9 cellular contexts compared by ENCODE assay signal in genomic region chr16:57267343-57267742, GRCh38. TPM values are rescaled to one million over a fixed set of nuclear protein-coding genes. Genes with fewer than 3 reads are reported as not detected.
DNase-seq lines count a peak whose midpoint lies in the region; ATAC-seq and TF ChIP-seq lines count a peak whose summit lies in the region.
"Not testable (repeated sequence)": the region's sequence is repeated elsewhere in the genome, so short reads cannot be mapped to it uniquely, and the experiment has no call there.
"Had no signal": no experiment of that assay in that cellular context is flagged by ENCODE, and none has a peak within 500 bp of the region (broad histone marks: within the 10 kb centered on the region; RNA-seq: fewer than 3 reads in every experiment).

No MANE protein-coding gene starts in this region.

- ATAC-seq in CD4-positive, CD25-positive, alpha-beta regulatory T cell (ENCODE audit: low read depth in 2 of 2); body of pancreas; lung (ENCODE audit: insufficient read depth, low FRiP score); upper lobe of right lung: not testable (repeated sequence)

- H3K4me1 ChIP-seq in CD4-positive, CD25-positive, alpha-beta regulatory T cell (ENCODE audit: control insufficient read depth, insufficient read depth, low read length, poor library complexity, severe bottlenecking): peaks cover 14% of the 10 kb centered on the region
- H3K4me1 ChIP-seq in Peyer's patch: peaks cover 0 to 35% (median 11%) of the 10 kb centered on the region in 4 donors
- peaks cover 96% of the 10 kb centered on the region for H3K4me1 ChIP-seq in body of pancreas
- peaks cover 33% of the 10 kb centered on the region for H3K4me1 ChIP-seq in cardiac muscle cell (ENCODE audit: low read depth)
- H3K4me1 ChIP-seq in lung (ENCODE audit: control insufficient read depth in 2 of 2, insufficient read depth in 2 of 2, low read length in 2 of 2): peaks cover 0 to 15% of the 10 kb centered on the region in 2 donors
- peaks cover 52% of the 10 kb centered on the region for H3K4me1 ChIP-seq in upper lobe of right lung

- peak overlapping the region; percentile 76 to 94 (median 92) for H3K27ac Mint-ChIP-seq in CD4-positive, CD25-positive, alpha-beta regulatory T cell
- peak overlapping the region; percentile 77 for H3K27ac Mint-ChIP-seq in activated T-cell treated with anti-CD3 and anti-CD28 coated beads, Interleukin-2, amount 50 U/mL, for 24 hours
- H3K27ac Mint-ChIP-seq in stimulated activated naive CD8-positive, alpha-beta T cell treated with anti-CD3 and anti-CD28 coated beads, Interleukin-15, Interleukin-2, amounts not matched to agents 100 ng/mL and 50 ng/mL, for 24 hours: peak overlapping the region; percentile 71

- H3K36me3 Mint-ChIP-seq in CD4-positive, CD25-positive, alpha-beta regulatory T cell; activated T-cell treated with anti-CD3 and anti-CD28 coated beads, Interleukin-2, amount 50 U/mL, for 24 hours (ENCODE audit: low read depth); stimulated activated naive CD8-positive, alpha-beta T cell treated with anti-CD3 and anti-CD28 coated beads, Interleukin-15, Interleukin-2, amounts not matched to agents 100 ng/mL and 50 ng/mL, for 24 hours (ENCODE audit: low read depth): not testable (repeated sequence)

- not testable (repeated sequence) for H3K36me3 ChIP-seq in CD4-positive, CD25-positive, alpha-beta regulatory T cell (ENCODE audit: control insufficient read depth, insufficient read depth, low read length); Peyer's patch; body of pancreas (replicated peaks in 1 of 2; ENCODE audit: insufficient read depth in 1 of 2, low read depth in 2 of 2); cardiac muscle cell; lung (ENCODE audit: control insufficient read depth in 2 of 2, insufficient read depth in 2 of 2, low read length in 2 of 2); upper lobe of right lung

- TF ChIP-seq CTCF in Peyer's patch (IDR thresholded peaks at IDR 0.05); body of pancreas (IDR thresholded peaks at IDR 0.05); cardiac muscle cell (IDR thresholded peaks at IDR 0.05; ENCODE audit: low read depth, low read length); lung (IDR thresholded peaks at IDR 0.05; ENCODE audit: control extremely low read depth, extremely low read depth); upper lobe of right lung (IDR thresholded peaks at IDR 0.05): not testable (repeated sequence)

- DNase-seq in CD4-positive, CD25-positive, alpha-beta regulatory T cell; Peyer's patch; activated T-cell treated with anti-CD3 and anti-CD28 coated beads, Interleukin-2, amount 50 U/mL, for 24 hours; body of pancreas; cardiac muscle cell (ENCODE audit: low read depth in 1 of 2, low spot score in 1 of 2); lung (ENCODE audit: low spot score); upper lobe of right lung: not testable (repeated sequence)

- not testable (repeated sequence) for H3K9me3 ChIP-seq in CD4-positive, CD25-positive, alpha-beta regulatory T cell (ENCODE audit: control insufficient read depth in 2 of 2, low read length in 2 of 2); Peyer's patch; body of pancreas; cardiac muscle cell (ENCODE audit: low read depth); lung (ENCODE audit: control insufficient read depth in 2 of 2, insufficient read depth in 1 of 2, low read length in 1 of 2); upper lobe of right lung

- not testable (repeated sequence) for H3K27me3 Mint-ChIP-seq in CD4-positive, CD25-positive, alpha-beta regulatory T cell; activated T-cell treated with anti-CD3 and anti-CD28 coated beads, Interleukin-2, amount 50 U/mL, for 24 hours; stimulated activated naive CD8-positive, alpha-beta T cell treated with anti-CD3 and anti-CD28 coated beads, Interleukin-15, Interleukin-2, amounts not matched to agents 100 ng/mL and 50 ng/mL, for 24 hours

- intact Hi-C loops in body of pancreas (cut with DNase I); upper lobe of right lung (cut with DNase I): not testable (repeated sequence)

- H3K4me3 ChIP-seq in CD4-positive, CD25-positive, alpha-beta regulatory T cell (ENCODE audit: low read depth, low read length); Peyer's patch; body of pancreas; cardiac muscle cell; lung; upper lobe of right lung: not testable (repeated sequence)

- 40 to 52% methylated on average over 2 of the region's 2 CpGs for WGBS in body of pancreas, 2 donors
- WGBS in lung, 2 donors: 58 to 72% methylated on average over 2 of the region's 2 CpGs

- H3K4me1 Mint-ChIP-seq in CD4-positive, CD25-positive, alpha-beta regulatory T cell: peaks cover 3 to 33% (median 7%) of the 10 kb centered on the region in 4 donors
- H3K4me1 Mint-ChIP-seq in activated T-cell treated with anti-CD3 and anti-CD28 coated beads, Interleukin-2, amount 50 U/mL, for 24 hours (ENCODE audit: low read depth): peaks cover 42% of the 10 kb centered on the region
- peaks cover 43% of the 10 kb centered on the region for H3K4me1 Mint-ChIP-seq in stimulated activated naive CD8-positive, alpha-beta T cell treated with anti-CD3 and anti-CD28 coated beads, Interleukin-15, Interleukin-2, amounts not matched to agents 100 ng/mL and 50 ng/mL, for 24 hours (ENCODE audit: low read depth)

- H3K27me3 ChIP-seq in CD4-positive, CD25-positive, alpha-beta regulatory T cell (ENCODE audit: control insufficient read depth, insufficient read depth, low read length); Peyer's patch; body of pancreas; cardiac muscle cell; lung (ENCODE audit: control insufficient read depth, insufficient read depth); upper lobe of right lung: not testable (repeated sequence)

- H3K4me3 Mint-ChIP-seq in CD4-positive, CD25-positive, alpha-beta regulatory T cell: peak overlapping the region in 2 of 4 donors; percentile 66 to 72
- H3K4me3 Mint-ChIP-seq in activated T-cell treated with anti-CD3 and anti-CD28 coated beads, Interleukin-2, amount 50 U/mL, for 24 hours; stimulated activated naive CD8-positive, alpha-beta T cell treated with anti-CD3 and anti-CD28 coated beads, Interleukin-15, Interleukin-2, amounts not matched to agents 100 ng/mL and 50 ng/mL, for 24 hours: not testable (repeated sequence)

- not testable (repeated sequence) for TF ChIP-seq POLR2A in Peyer's patch (IDR thresholded peaks at IDR 0.05); body of pancreas (IDR thresholded peaks at IDR 0.05)

- H3K9me3 Mint-ChIP-seq in CD4-positive, CD25-positive, alpha-beta regulatory T cell; activated T-cell treated with anti-CD3 and anti-CD28 coated beads, Interleukin-2, amount 50 U/mL, for 24 hours; stimulated activated naive CD8-positive, alpha-beta T cell treated with anti-CD3 and anti-CD28 coated beads, Interleukin-15, Interleukin-2, amounts not matched to agents 100 ng/mL and 50 ng/mL, for 24 hours: not testable (repeated sequence)

- not testable (repeated sequence) for H3K27ac ChIP-seq in CD4-positive, CD25-positive, alpha-beta regulatory T cell (ENCODE audit: insufficient read depth, low read length, poor library complexity, severe bottlenecking)
- peak overlapping the region in 3 of 4 donors; percentile 74 to 96 (median 93) for H3K27ac ChIP-seq in Peyer's patch
- H3K27ac ChIP-seq in body of pancreas: peak overlapping the region in 3 of 4 donors; percentile 85 to 93 (median 90)
- peak overlapping the region; percentile 18 for H3K27ac ChIP-seq in cardiac muscle cell
- peak overlapping the region; percentile 2 to 91 for H3K27ac ChIP-seq in lung (ENCODE audit: low read depth in 1 of 2, low read length in 1 of 2)
- H3K27ac ChIP-seq in upper lobe of right lung: peak overlapping the region; percentile 86

RNA-seq across cellular contexts. Expression of gene PLLP, which starts 17.1 kb away (rescaled TPM):
- not detected for total RNA-seq in CD4-positive, CD25-positive, alpha-beta regulatory T cell
- polyA plus RNA-seq in CD4-positive, CD25-positive, alpha-beta regulatory T cell: 1 to 10 TPM in 2 of 4 donors, under 1 TPM in 2; 0.46 to 1.3 (median 0.82) TPM
- total RNA-seq in Peyer's patch (100 to 1,000 TPM in 3 of 4 donors, 1 to 10 TPM in 1; 1.7 to 152 (median 126) TPM), body of pancreas (10 to 100 TPM; 32.9 to 43.2 TPM), cardiac muscle cell (11.4 and 14.2 TPM in 2 replicates), lung (10 to 100 TPM; 23.8 to 63.7 TPM), upper lobe of right lung (104 TPM)
- polyA plus RNA-seq in cardiac muscle cell (5.1 and 6.4 TPM in 2 replicates), lung (10 to 100 TPM; 59.6 to 98.7 TPM)
- polyA plus RNA-seq: neural cell had no signal

RNA-seq across cellular contexts. Expression of gene ARL2BP, which starts 22.3 kb away (rescaled TPM):
- total RNA-seq in CD4-positive, CD25-positive, alpha-beta regulatory T cell: 26.9 TPM
- polyA plus RNA-seq in CD4-positive, CD25-positive, alpha-beta regulatory T cell: 100 to 1,000 TPM; 102 to 121 (median 104) TPM
- total RNA-seq in Peyer's patch: 10 to 100 TPM; 25.2 to 55.3 (median 31.5) TPM
- total RNA-seq in body of pancreas: 10 to 100 TPM; 15.8 to 21.5 TPM
- 72.7 and 107 TPM in 2 replicates for total RNA-seq in cardiac muscle cell
- polyA plus RNA-seq in cardiac muscle cell: 128 and 144 TPM in 2 replicates
- total RNA-seq in lung: 10 to 100 TPM; 45.1 to 63.2 TPM
- 10 to 100 TPM; 32.8 to 43.2 TPM for polyA plus RNA-seq in lung
- 60.0 TPM for total RNA-seq in upper lobe of right lung
